In genomic region chr3:187101184-187102072, GRCh38 we compare ENCODE assay signal across 8 cellular contexts. TPM values are rescaled to one million over a fixed set of nuclear protein-coding genes. Genes with fewer than 3 reads are reported as not detected.
DNase-seq lines count a peak whose midpoint lies in the region; ATAC-seq, FAIRE-seq and TF ChIP-seq lines count a peak whose summit lies in the region.

No MANE protein-coding gene starts in this region.

- intact Hi-C loops in natural killer cell (cut with micrococcal nuclease) = no loop called here

- DNase-seq in GM18507 (ENCODE audit: extremely low spot score, insufficient read length, low read depth) (no peak), LNCaP clone FGC (ENCODE audit: low read depth) (peak; percentile 15), epithelial cell of esophagus (ENCODE audit: low read depth) (peak; percentile 9), natural killer cell (peak; percentile 41), superior temporal gyrus (ENCODE audit: extremely low spot score) (peak; percentile 21), GM19238 (ENCODE audit: insufficient read length, low spot score) (no peak), SHP77 treated with DMSO at 0.1 percent for 48 hours (lab: John Stamatoyannopoulos, UW) (no peak)
- peak; percentile 64 for DNase-seq in activated CD4-positive, alpha-beta memory T cell treated with anti-CD3 and anti-CD28 coated beads, Interleukin-2, amount 10 ng/mL, durations not matched to agents 7 days and 5 days

- TF ChIP-seq CTCF in LNCaP clone FGC (IDR thresholded peaks at IDR 0.05; ENCODE audit: control insufficient read depth, extremely low read depth, insufficient read depth) = no peak
- TF ChIP-seq CTCF in epithelial cell of esophagus (IDR thresholded peaks at IDR 0.05; ENCODE audit: insufficient read depth, low read depth, low read length, missing control alignments) = no peak
- no peak for TF ChIP-seq CTCF in natural killer cell (IDR thresholded peaks at IDR 0.05)

- H3K9me3 Mint-ChIP-seq in activated CD4-positive, alpha-beta memory T cell treated with anti-CD3 and anti-CD28 coated beads, Interleukin-2, amount 10 ng/mL, durations not matched to agents 7 days and 5 days = peaks cover 8% of the 10 kb centered on the region
- H3K9me3 Mint-ChIP-seq in natural killer cell = peaks cover 0 to 3% of the 10 kb centered on the region in 2 donors

- peak; percentile 59 to 70 (median 66) for ATAC-seq in natural killer cell

- POLR2A ChIA-PET in activated CD4-positive, alpha-beta memory T cell treated with anti-CD3 and anti-CD28 coated beads, Interleukin-2, amount 10 ng/mL, durations not matched to agents 7 days and 5 days (lab: Charles Lee) = interaction anchor here (0.8 to 1.9 kb wide), 5 partner anchors 12 to 318 kb away, joined by 3 to 8 read pairs (median 6); partner anchors contain the start of genes EIF4A2 and RPL39L

- peak overlapping the region; percentile 44 for H3K27ac Mint-ChIP-seq in activated CD4-positive, alpha-beta memory T cell treated with anti-CD3 and anti-CD28 coated beads, Interleukin-2, amount 10 ng/mL, durations not matched to agents 7 days and 5 days
- peak overlapping the region in 1 of 2 donors; percentile 49 for H3K27ac Mint-ChIP-seq in natural killer cell

- peaks cover 56% of the 10 kb centered on the region for H3K4me1 Mint-ChIP-seq in activated CD4-positive, alpha-beta memory T cell treated with anti-CD3 and anti-CD28 coated beads, Interleukin-2, amount 10 ng/mL, durations not matched to agents 7 days and 5 days
- H3K4me1 Mint-ChIP-seq in natural killer cell = peaks cover 37 to 51% of the 10 kb centered on the region in 2 donors

- peaks cover 6% of the 10 kb centered on the region for H3K27me3 Mint-ChIP-seq in activated CD4-positive, alpha-beta memory T cell treated with anti-CD3 and anti-CD28 coated beads, Interleukin-2, amount 10 ng/mL, durations not matched to agents 7 days and 5 days
- peaks cover 13 to 37% of the 10 kb centered on the region in 2 donors for H3K27me3 Mint-ChIP-seq in natural killer cell (ENCODE audit: low read depth in 2 of 2)

- CTCF ChIA-PET in activated CD4-positive, alpha-beta memory T cell treated with anti-CD3 and anti-CD28 coated beads, Interleukin-2, amount 10 ng/mL, durations not matched to agents 7 days and 5 days (lab: Charles Lee) = interaction anchor here (0.7 to 6.0 kb wide), 9 partner anchors 11 to 280 kb away, joined by 4 to 48 read pairs (median 12); partner anchors contain the start of gene RPL39L

- H3K36me3 Mint-ChIP-seq in activated CD4-positive, alpha-beta memory T cell treated with anti-CD3 and anti-CD28 coated beads, Interleukin-2, amount 10 ng/mL, durations not matched to agents 7 days and 5 days (ENCODE audit: low read depth) = peaks cover 13% of the 10 kb centered on the region
- no peaks in the 10 kb centered on the region for H3K36me3 Mint-ChIP-seq in natural killer cell

- H3K4me3 ChIP-seq in LNCaP clone FGC (ENCODE audit: low read depth, low read length) (no peak overlapping the region), epithelial cell of esophagus (ENCODE audit: low read length) (no peak overlapping the region)

- FAIRE-seq in GM18507 (lab: Jason Lieb, UNC) = peak; percentile 54

- H3K4me3 Mint-ChIP-seq in activated CD4-positive, alpha-beta memory T cell treated with anti-CD3 and anti-CD28 coated beads, Interleukin-2, amount 10 ng/mL, durations not matched to agents 7 days and 5 days = peak overlapping the region; percentile 56
- peak overlapping the region; percentile 70 for H3K4me3 Mint-ChIP-seq in natural killer cell

RNA-seq across cellular contexts. Expression of gene RPL39L, which starts 37.9 kb away (rescaled TPM):
- 10 to 100 TPM; 23.0 to 23.1 TPM for total RNA-seq in activated CD4-positive, alpha-beta memory T cell treated with anti-CD3 and anti-CD28 coated beads, Interleukin-2, amount 10 ng/mL, durations not matched to agents 7 days and 5 days
- total RNA-seq in natural killer cell = 1 to 10 TPM; 3.1 to 6.6 (median 4.3) TPM

Comparison
In these comparisons a context has a peak if more than half of its experiments do, and no peak if none do; other contexts are left out.
1. DNase-seq: peak in LNCaP clone FGC (single experiment), activated CD4-positive, alpha-beta memory T cell treated with anti-CD3 and anti-CD28 coated beads, Interleukin-2, amount 10 ng/mL, durations not matched to agents 7 days and 5 days (single experiment), epithelial cell of esophagus (single experiment), natural killer cell (single experiment) and superior temporal gyrus (single experiment); none in GM18507 (single experiment), GM19238 (single experiment) and SHP77 treated with DMSO at 0.1 percent for 48 hours (single experiment).